19 cellular contexts compared by ENCODE assay signal in the genomic region with DNA sequence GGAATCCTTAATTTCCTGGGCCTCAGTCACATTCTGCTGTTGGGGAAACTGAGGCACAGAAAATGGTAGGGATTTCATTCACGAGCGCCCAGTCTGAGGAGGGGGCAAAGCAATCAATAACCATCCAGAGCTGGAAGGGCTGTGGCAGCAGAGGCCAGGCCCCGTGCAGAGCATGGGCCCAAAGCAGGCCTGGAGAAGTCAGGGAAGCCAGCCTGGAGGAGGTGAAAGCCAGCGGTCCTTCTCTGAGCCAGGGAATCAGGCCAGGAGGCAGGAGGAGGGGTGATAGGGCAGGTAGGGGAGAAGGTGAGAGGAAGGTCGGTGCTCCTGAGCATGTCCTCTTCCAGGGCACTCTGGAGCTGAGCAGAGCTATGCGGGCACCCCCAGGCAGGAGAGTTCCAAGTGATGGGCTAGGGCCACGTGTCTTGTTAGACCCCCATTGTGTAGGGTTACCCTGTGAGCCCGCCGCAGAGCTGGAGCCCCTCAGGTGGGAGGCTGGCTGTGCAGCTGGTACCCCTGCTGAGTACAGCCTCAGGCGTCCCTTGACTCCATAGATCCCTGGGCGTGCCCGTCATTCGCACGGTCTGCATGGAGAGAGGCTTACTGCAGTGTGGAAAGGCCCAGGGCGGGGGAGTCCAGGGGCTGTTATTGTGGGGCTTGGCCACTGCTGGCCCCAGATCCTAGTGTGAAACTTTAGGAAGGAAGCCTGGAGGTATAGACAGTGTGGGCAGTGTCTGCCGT. TPM values are rescaled to one million over a fixed set of nuclear protein-coding genes. Genes with fewer than 3 reads are reported as not detected.
DNase-seq lines count a peak whose midpoint lies in the region; ATAC-seq and TF ChIP-seq lines count a peak whose summit lies in the region.
"Had no signal": no experiment of that assay in that cellular context is flagged by ENCODE, and none has a peak within 500 bp of the region (broad histone marks: within the 10 kb centered on the region; RNA-seq: fewer than 3 reads in every experiment).

No MANE protein-coding gene starts in this region.

- ATAC-seq in stimulated activated naive CD8-positive, alpha-beta T cell treated with anti-CD3 and anti-CD28 coated beads, Interleukin-15, amount 100 ng/mL, for 72 hours, result no peak
- no peak for ATAC-seq in stimulated activated naive CD8-positive, alpha-beta T cell treated with anti-CD3 and anti-CD28 coated beads, Interleukin-15, Interleukin-2, amounts not matched to agents 100 U/mL and 50 U/mL, for 24 hours
- no peak for ATAC-seq in GM18520 (IDR thresholded peaks at IDR 0.05; ENCODE audit: unreplicated experiment)

- no peak overlapping the region for H3K4me2 ChIP-seq in neuronal stem cell (ENCODE audit: insufficient read depth, low read length, poor library complexity, severe bottlenecking)

- no peak overlapping the region for H4K8ac ChIP-seq in neuronal stem cell (ENCODE audit: low read depth, low read length)

- H3K4me1 Mint-ChIP-seq in stimulated activated naive CD8-positive, alpha-beta T cell treated with anti-CD3 and anti-CD28 coated beads, Interleukin-15, amount 100 ng/mL, for 72 hours, result peaks cover 7% of the 10 kb centered on the region

- no peak overlapping the region for H3K4ac ChIP-seq in neuronal stem cell (ENCODE audit: low read length)

- no CpG with 5 or more reads among the region's 16 CpGs for WGBS in neuronal stem cell (ENCODE audit: extremely low coverage in 2 of 2, insufficient read length in 2 of 2, insufficient replicate concordance in 1 of 2), 2 donors

- no peak overlapping the region for H2BK15ac ChIP-seq in neuronal stem cell (ENCODE audit: low read length)

- H2BK120ac ChIP-seq in neuronal stem cell (ENCODE audit: low read depth, low read length), result peak overlapping the region; percentile 42

- H3K4me1 ChIP-seq in colonic mucosa (peaks cover 3% of the 10 kb centered on the region), neuronal stem cell (ENCODE audit: control insufficient read depth in 2 of 2, insufficient read depth in 1 of 2, low read depth in 1 of 2, low read length in 2 of 2) (peaks cover 3 to 15% of the 10 kb centered on the region in 2 donors)

- TF ChIP-seq CTCF in colonic mucosa (IDR thresholded peaks at IDR 0.05), result no peak

- H3K9me3 Mint-ChIP-seq in stimulated activated naive CD8-positive, alpha-beta T cell treated with anti-CD3 and anti-CD28 coated beads, Interleukin-15, amount 100 ng/mL, for 72 hours, result no peaks in the 10 kb centered on the region

- H3K27me3 ChIP-seq in colonic mucosa (peaks cover 22% of the 10 kb centered on the region), neuronal stem cell (ENCODE audit: control insufficient read depth in 3 of 3, insufficient read depth in 3 of 3, low read depth in 1 of 3, low read length in 3 of 3) (peaks cover 0 to 72% (median 41%) of the 10 kb centered on the region in 3 experiments)
- H3K27me3 ChIP-seq: brain microvascular endothelial cell had no signal

- H3K4me3 Mint-ChIP-seq in stimulated activated naive CD8-positive, alpha-beta T cell treated with anti-CD3 and anti-CD28 coated beads, Interleukin-15, amount 100 ng/mL, for 72 hours, result no peak overlapping the region

- intact Hi-C loops in colonic mucosa (cut with DNase I), result no loop called here

- no peak for DNase-seq in stimulated activated naive CD8-positive, alpha-beta T cell treated with anti-CD3 and anti-CD28 coated beads, Interleukin-15, amount 100 ng/mL, for 72 hours
- DNase-seq in stimulated activated naive CD8-positive, alpha-beta T cell treated with anti-CD3 and anti-CD28 coated beads, Interleukin-15, Interleukin-2, amounts not matched to agents 100 U/mL and 50 U/mL, for 24 hours, result no peak
- DNase-seq in colonic mucosa (peak; percentile 17), neuronal stem cell (ENCODE audit: low spot score) (no peak), cerebellum (ENCODE audit: low spot score) (no peak), NCI-H524 (lab: John Stamatoyannopoulos, UW) (no peak)
- no peak for DNase-seq in activated effector memory CD4-positive, alpha-beta T cell treated with anti-CD3 and anti-CD28 coated beads, Interleukin-2, amount 50 U/mL, for 16 hours
- DNase-seq: ACHN; activated CD4-positive, alpha-beta T cell treated with anti-CD3 and anti-CD28 coated beads, Interleukin-2, amount 50 U/mL, for 48 hours; activated effector memory CD4-positive, alpha-beta T cell treated with Interleukin-2 at 50 U/mL for 16 hours; brain microvascular endothelial cell; Caco-2; glutamatergic neuron; Kasumi-1; NK-92 treated with Interleukin-12 subunit alpha and Interleukin-12 subunit beta, amount 100 ng/mL, for 24 hours; stimulated activated naive CD4-positive, alpha-beta T cell treated with Interleukin-2 at 50 U/mL for 16 hours had no signal

- no peaks in the 10 kb centered on the region for H3K36me3 ChIP-seq in colonic mucosa
- peaks cover 0 to 9% of the 10 kb centered on the region in 2 donors for H3K36me3 ChIP-seq in neuronal stem cell (replicated peaks in 1 of 2; ENCODE audit: control insufficient read depth in 2 of 2, insufficient read depth in 2 of 2, low read length in 2 of 2)
- H3K36me3 ChIP-seq: brain microvascular endothelial cell had no signal

- no peak overlapping the region for H3K9ac ChIP-seq in colonic mucosa (ENCODE audit: low read depth in 2 of 2, low read length in 2 of 2)
- H3K9ac ChIP-seq in neuronal stem cell (ENCODE audit: low read depth, low read length, poor library complexity), result peak overlapping the region; percentile 30

- peak overlapping the region; percentile 72 for H2BK5ac ChIP-seq in neuronal stem cell (ENCODE audit: low read length)

- H4K91ac ChIP-seq in neuronal stem cell (ENCODE audit: low read depth, low read length, poor library complexity), result no peak overlapping the region

- H3K9me3 ChIP-seq in colonic mucosa (no peaks in the 10 kb centered on the region), neuronal stem cell (replicated peaks in 1 of 2; ENCODE audit: control insufficient read depth in 2 of 2, insufficient read depth in 1 of 2, low read depth in 1 of 2, low read length in 2 of 2) (peaks cover 0 to 7% of the 10 kb centered on the region in 2 donors)
- H3K9me3 ChIP-seq: Caco-2 had no signal

- peak overlapping the region; percentile 96 for H2AK5ac ChIP-seq in neuronal stem cell (ENCODE audit: low read depth, low read length)

- H3K4me3 ChIP-seq in colonic mucosa, result no peak overlapping the region
- no peak overlapping the region for H3K4me3 ChIP-seq in neuronal stem cell (ENCODE audit: low read length in 2 of 2)

- no peak overlapping the region for H2AFZ ChIP-seq in neuronal stem cell (ENCODE audit: low read length)

- no peak overlapping the region for H2BK12ac ChIP-seq in neuronal stem cell (ENCODE audit: low read length)

- H3K79me1 ChIP-seq in neuronal stem cell (ENCODE audit: low read depth, low read length), result peaks cover 5% of the 10 kb centered on the region

- H3K23ac ChIP-seq in neuronal stem cell (ENCODE audit: low read depth, low read length, poor library complexity), result no peak overlapping the region

- no peak overlapping the region for H3K14ac ChIP-seq in neuronal stem cell (ENCODE audit: low read length)

- H3K18ac ChIP-seq in neuronal stem cell (ENCODE audit: low read length), result peak overlapping the region; percentile 94

- peak overlapping the region; percentile 14 to 79 for H3K27ac Mint-ChIP-seq in stimulated activated naive CD8-positive, alpha-beta T cell treated with anti-CD3 and anti-CD28 coated beads, Interleukin-15, amount 100 ng/mL, for 72 hours

- peaks cover 21% of the 10 kb centered on the region for H3K27me3 Mint-ChIP-seq in stimulated activated naive CD8-positive, alpha-beta T cell treated with anti-CD3 and anti-CD28 coated beads, Interleukin-15, amount 100 ng/mL, for 72 hours

- H3K27ac ChIP-seq in colonic mucosa (no peak overlapping the region), neuronal stem cell (replicated peaks; ENCODE audit: low read length) (no peak overlapping the region)
- H3K27ac ChIP-seq: brain microvascular endothelial cell, HL-60 had no signal

RNA-seq across cellular contexts. Expression of gene TNFAIP2, which starts 4.8 kb away (rescaled TPM):
- total RNA-seq in colonic mucosa, result 10 to 100 TPM; 10.5 to 26.9 TPM
- 26.4 TPM for polyA plus RNA-seq in neuronal stem cell (2013, experiment 1 of 2)
- 24.5 TPM for polyA plus RNA-seq in neuronal stem cell (2013, experiment 2 of 2)
- total RNA-seq in cerebellum, result 8.6 TPM

RNA-seq across cellular contexts. Expression of gene EXOC3L4, which starts 33.5 kb away (rescaled TPM):
- 10 to 100 TPM; 11.3 to 15.6 TPM for total RNA-seq in colonic mucosa
- not detected for polyA plus RNA-seq in neuronal stem cell (2013, experiment 1 of 2)
- polyA plus RNA-seq in neuronal stem cell (2013, experiment 2 of 2), result not detected
- 0.36 TPM for total RNA-seq in cerebellum

RNA-seq across cellular contexts. Expression of gene LBHD2, which starts 44.0 kb away (rescaled TPM):
- total RNA-seq in colonic mucosa (not detected), cerebellum (not detected)
- not detected for polyA plus RNA-seq in neuronal stem cell (2013, experiment 1 of 2)
- polyA plus RNA-seq in neuronal stem cell (2013, experiment 2 of 2), result not detected
- total RNA-seq: Caco-2, kidney epithelial cell had no signal
